Comparison of ENCODE assay signal across 8 cellular contexts in genomic region chr15:100902436-100903190, GRCh38. TPM values are rescaled to one million over a fixed set of nuclear protein-coding genes. Genes with fewer than 3 reads are reported as not detected.
A peak's percentile ranks its signal among the peaks of the same experiment; 100 is the strongest.
DNase-seq lines count a peak whose midpoint lies in the region; ATAC-seq and TF ChIP-seq lines count a peak whose summit lies in the region.

No MANE protein-coding gene starts in this region.

- peak; percentile 84 for DNase-seq in EH (ENCODE audit: low read depth)
- peak in 2 of 3 donors; percentile 75 to 77 for DNase-seq in Peyer's patch
- peak; percentile 90 for DNase-seq in fibroblast of mammary gland (ENCODE audit: low read depth)
- no peak for DNase-seq in osteocyte (ENCODE audit: extremely low spot score, unreplicated experiment)
- DNase-seq in NCI-H345 (lab: John Stamatoyannopoulos, UW) = no peak
- DNase-seq in MM.1S = no peak
- no peak for DNase-seq in NCI-H1048 (lab: John Stamatoyannopoulos, UW)

- peak overlapping the region; percentile 87 for H3K27ac Mint-ChIP-seq in osteocyte (ENCODE audit: unreplicated experiment)

- H3K9me2 ChIP-seq in MM.1S (replicated peaks; ENCODE audit: insufficient read depth, low read length) = no peaks in the 10 kb centered on the region

- no peaks in the 10 kb centered on the region for H3K27me3 Mint-ChIP-seq in osteocyte (ENCODE audit: unreplicated experiment)

- peaks cover 0 to 12% (median 2%) of the 10 kb centered on the region in 4 donors for H3K4me1 ChIP-seq in Peyer's patch
- H3K4me1 ChIP-seq in MM.1S (ENCODE audit: low read length) = no peaks in the 10 kb centered on the region

- H3K4me3 ChIP-seq in Peyer's patch = peak overlapping the region in 2 of 4 donors; percentile 27 to 42
- H3K4me3 ChIP-seq in fibroblast of mammary gland (ENCODE audit: control insufficient read depth, low read depth, low read length) = peak overlapping the region; percentile 30
- H3K4me3 ChIP-seq in MM.1S (ENCODE audit: low read length) = no peak overlapping the region

- H3K4me1 Mint-ChIP-seq in osteocyte (ENCODE audit: unreplicated experiment) = peaks cover 17% of the 10 kb centered on the region

- no peak overlapping the region for H3K4me2 ChIP-seq in MM.1S (ENCODE audit: low read depth, low read length)

- peaks cover 3% of the 10 kb centered on the region for H3K9me3 Mint-ChIP-seq in osteocyte (ENCODE audit: unreplicated experiment)

- H3K79me2 ChIP-seq in MM.1S (ENCODE audit: low read length) = no peaks in the 10 kb centered on the region

- no peak for TF ChIP-seq POLR2A in Peyer's patch (IDR thresholded peaks at IDR 0.05)

- TF ChIP-seq CTCF in Peyer's patch (IDR thresholded peaks at IDR 0.05) = no peak
- no peak for TF ChIP-seq CTCF in fibroblast of mammary gland (conservative IDR thresholded peaks at IDR 0.05; ENCODE audit: control insufficient read depth, insufficient read depth, low read depth, low read length)
- no peak for TF ChIP-seq CTCF in osteocyte (IDR thresholded peaks at IDR 0.05)
- TF ChIP-seq CTCF in MM.1S (IDR thresholded peaks at IDR 0.05; ENCODE audit: low read length) = no peak

- H2AFZ ChIP-seq in MM.1S (ENCODE audit: low read length) = no peak overlapping the region

- no peak for ATAC-seq in GM18867 (IDR thresholded peaks at IDR 0.05; ENCODE audit: unreplicated experiment)

- H3F3A ChIP-seq in MM.1S (ENCODE audit: insufficient read depth, low read length) = no peaks in the 10 kb centered on the region

- no peaks in the 10 kb centered on the region for H4K20me1 ChIP-seq in MM.1S (ENCODE audit: insufficient read depth, low read length)

- no peaks in the 10 kb centered on the region for H3K36me3 ChIP-seq in Peyer's patch
- no peaks in the 10 kb centered on the region for H3K36me3 ChIP-seq in MM.1S (replicated peaks; ENCODE audit: insufficient read depth, low read length)

- no peaks in the 10 kb centered on the region for H3K9me3 ChIP-seq in Peyer's patch
- no peaks in the 10 kb centered on the region for H3K9me3 ChIP-seq in MM.1S (replicated peaks; ENCODE audit: insufficient read depth, low read length)

- peak overlapping the region; percentile 43 for H3K4me3 Mint-ChIP-seq in osteocyte (ENCODE audit: unreplicated experiment)

- peak overlapping the region; percentile 22 to 78 (median 52) for H3K27ac ChIP-seq in Peyer's patch
- no peak overlapping the region for H3K27ac ChIP-seq in MM.1S (ENCODE audit: low read length)

- no peaks in the 10 kb centered on the region for H3K36me3 Mint-ChIP-seq in osteocyte (ENCODE audit: unreplicated experiment)

- H3K9ac ChIP-seq in MM.1S (ENCODE audit: low read length) = no peak overlapping the region

- H3K27me3 ChIP-seq in Peyer's patch = no peaks in the 10 kb centered on the region
- no peaks in the 10 kb centered on the region for H3K27me3 ChIP-seq in MM.1S (replicated peaks; ENCODE audit: insufficient read depth, low read length)

RNA-seq across cellular contexts. Expression of gene LRRK1, which starts 16.5 kb away (rescaled TPM):
- total RNA-seq in Peyer's patch = 10 to 100 TPM; 49.2 to 66.0 (median 55.5) TPM
- total RNA-seq in osteocyte = 10.8 and 16.3 TPM in 2 replicates

RNA-seq across cellular contexts. Expression of gene ALDH1A3, which starts 23.0 kb away (rescaled TPM):
- total RNA-seq in Peyer's patch = 10 to 100 TPM in 3 of 4 donors, 1 to 10 TPM in 1; 8.5 to 99.9 (median 18.4) TPM
- total RNA-seq in osteocyte = 0.30 and 0.57 TPM in 2 replicates

Comparison
In these comparisons a context has a peak if more than half of its experiments do, and no peak if none do; other contexts are left out.
1. DNase-seq: peak in EH (single experiment), Peyer's patch (2 of 3) and fibroblast of mammary gland (single experiment); none in osteocyte (single experiment), NCI-H345 (single experiment), MM.1S (single experiment) and NCI-H1048 (single experiment).